In genomic region chr20:18223399-18223798, GRCh38 we compare ENCODE assay signal across 17 cellular contexts.
DNase-seq lines count a peak whose midpoint lies in the region; ATAC-seq, FAIRE-seq and TF ChIP-seq lines count a peak whose summit lies in the region.
"Had no signal": no experiment of that assay in that cellular context is flagged by ENCODE, and none has a peak within 500 bp of the region (broad histone marks: within the 10 kb centered on the region; RNA-seq: fewer than 3 reads in every experiment).

No MANE protein-coding gene starts in this region.

- H3K23ac ChIP-seq in H1 (ENCODE audit: insufficient read length), result no peak overlapping the region
- H3K23ac ChIP-seq in mesendoderm (ENCODE audit: low read length), result no peak overlapping the region

- TF ChIP-seq CTCF in H1 (IDR thresholded peaks at IDR 0.05; ENCODE audit: control extremely low read depth in 1 of 3, insufficient read depth in 1 of 3, low read depth in 1 of 3, low read length in 3 of 3) (no peak), uterus (IDR thresholded peaks at IDR 0.05) (no peak)

- H3K79me2 ChIP-seq in H1 (ENCODE audit: control insufficient read depth in 1 of 2, insufficient read depth in 2 of 2, low read length in 2 of 2) (no peaks in the 10 kb centered on the region), mesendoderm (ENCODE audit: control insufficient read depth, insufficient read depth, low read length) (no peaks in the 10 kb centered on the region)

- H3K4ac ChIP-seq in H1 (replicated peaks; ENCODE audit: insufficient read length, low read depth, low read length), result no peak overlapping the region
- no peak overlapping the region for H3K4ac ChIP-seq in mesendoderm (ENCODE audit: low read depth, low read length)

- DNase-seq in Daoy (ENCODE audit: low read depth) (peak; percentile 5), NCI-H69 (lab: John Stamatoyannopoulos, UW) (peak; percentile 72), H1 (ENCODE audit: low read depth in 1 of 2, low spot score in 2 of 2) (no peak), mesendoderm (peak; percentile 16), NCI-H2081 treated with DMSO at 0.1 percent for 48 hours (lab: John Stamatoyannopoulos, UW) (no peak), uterus (no peak)
- DNase-seq: AML-193, Calu3, MV-4-11, NCI-H1436, NCI-H345, NCI-H526 treated with DMSO at 0.1 percent for 48 hours, SHP77 treated with DMSO at 0.1 percent for 48 hours had no signal

- H2AK5ac ChIP-seq in H1 (ENCODE audit: low read depth, low read length) (no peak overlapping the region), mesendoderm (ENCODE audit: low read length) (no peak overlapping the region)

- no peaks in the 10 kb centered on the region for H3K9me3 ChIP-seq in H1 (ENCODE audit: insufficient read depth in 2 of 2, low read depth in 1 of 2, low read length in 1 of 2)
- no peaks in the 10 kb centered on the region for H3K9me3 ChIP-seq in uterus

- peak overlapping the region; percentile 42; the same call in 1 of the 2 replicates for H2AFZ ChIP-seq in H1 (ENCODE audit: low read length)

- peaks cover 0 to 8% (median 3%) of the 10 kb centered on the region in 4 experiments; a peak in 4 of 7 replicates for H3K4me1 ChIP-seq in H1 (replicated peaks in 1 of 4; ENCODE audit: control insufficient read depth in 3 of 4, insufficient read depth in 4 of 4, low read length in 3 of 4)
- no peaks in the 10 kb centered on the region for H3K4me1 ChIP-seq in mesendoderm (ENCODE audit: control insufficient read depth, low read depth, low read length)
- H3K4me1 ChIP-seq in uterus, result no peaks in the 10 kb centered on the region

- H3K27me3 ChIP-seq in H1 (replicated peaks in 1 of 4; ENCODE audit: control insufficient read depth in 3 of 4, extremely low read depth in 1 of 4, insufficient read depth in 3 of 4, low read length in 3 of 4) (no peaks in the 10 kb centered on the region), mesendoderm (ENCODE audit: insufficient read depth, low read length, poor library complexity) (no peaks in the 10 kb centered on the region), uterus (no peaks in the 10 kb centered on the region)

- H3K14ac ChIP-seq in H1 (ENCODE audit: insufficient read length), result no peak overlapping the region

- H4K91ac ChIP-seq in H1 (replicated peaks; ENCODE audit: insufficient read length, low read length), result no peak overlapping the region

- POLR2A ChIA-PET in H1 (lab: Charles Lee; ENCODE audit: partially characterized antibody), result interaction anchor here (0.7 kb wide), 1 partner anchor 448 kb away, joined by 4 read pairs; no protein-coding TSS in a partner anchor

- H3K18ac ChIP-seq in H1 (ENCODE audit: extremely low read depth, low read length) (no peak overlapping the region), mesendoderm (ENCODE audit: low read length) (no peak overlapping the region)

- intact Hi-C loops in uterus (cut with DNase I; ENCODE audit: low total_unique reads), result no loop called here

- WGBS in H1 (ENCODE audit: extremely low coverage in 1 of 2, insufficient coverage in 1 of 2, insufficient read length in 1 of 2, insufficient replicate concordance in 2 of 2, low coverage in 1 of 2, low lambda C conversion rate in 2 of 2, missing lambda C conversion rate in 1 of 2), 2 experiments, result 78% methylated on average over 4 of the region's 4 CpGs; no CpG with 5 or more reads in 1 of the 2 experiments
- WGBS in mesendoderm (ENCODE audit: extremely low coverage, insufficient coverage, low lambda C conversion rate), result no CpG with 5 or more reads among the region's 4 CpGs

- no peak overlapping the region for H3K4me3 ChIP-seq in H1 (ENCODE audit: extremely low read depth in 1 of 4, insufficient read depth in 2 of 4, low read depth in 3 of 4, low read length in 4 of 4)
- no peak overlapping the region for H3K4me3 ChIP-seq in mesendoderm (ENCODE audit: low read length)
- H3K4me3 ChIP-seq in uterus, result no peak overlapping the region

- H4K5ac ChIP-seq in H1 (ENCODE audit: insufficient read length, low read depth, low read length), result no peak overlapping the region
- H4K5ac ChIP-seq in mesendoderm (ENCODE audit: low read length), result no peak overlapping the region

- no peaks in the 10 kb centered on the region for H4K20me1 ChIP-seq in H1 (replicated peaks in 1 of 2; ENCODE audit: control insufficient read depth in 1 of 2, insufficient read depth in 2 of 2, low read length in 2 of 2)

- H3K56ac ChIP-seq in H1 (replicated peaks; ENCODE audit: insufficient read length, low read depth, low read length) (no peak overlapping the region), mesendoderm (ENCODE audit: low read length) (no peak overlapping the region)

- TF ChIP-seq EP300 in H1 (IDR thresholded peaks at IDR 0.05; ENCODE audit: borderline replicate concordance in 1 of 2, low read depth in 2 of 2, low read length in 2 of 2), result no peak

- H2BK120ac ChIP-seq in H1 (replicated peaks; ENCODE audit: low read depth, low read length) (no peak overlapping the region), mesendoderm (ENCODE audit: low read depth, low read length) (no peak overlapping the region)

- H3K27ac ChIP-seq in H1 (ENCODE audit: low read depth, low read length) (no peak overlapping the region), mesendoderm (ENCODE audit: low read depth, low read length) (no peak overlapping the region), uterus (no peak overlapping the region)

- no peaks in the 10 kb centered on the region for H3K23me2 ChIP-seq in H1 (ENCODE audit: low read depth, low read length)

- H3K79me1 ChIP-seq in H1 (ENCODE audit: low read depth, low read length) (no peaks in the 10 kb centered on the region), mesendoderm (ENCODE audit: low read length) (no peaks in the 10 kb centered on the region)

- H2BK12ac ChIP-seq in H1 (ENCODE audit: low read depth, low read length), result no peak overlapping the region

- no peak for TF ChIP-seq POLR2A in H1 (IDR thresholded peaks at IDR 0.05; ENCODE audit: control extremely low read depth in 1 of 2, low read depth in 2 of 2, low read length in 2 of 2)
- no peak for TF ChIP-seq POLR2A in uterus (IDR thresholded peaks at IDR 0.05)

- CTCF ChIA-PET in H1 (lab: Charles Lee; ENCODE audit: partially characterized antibody), result interaction anchor here (0.6 to 1.5 kb wide), 2 partner anchors 52 to 434 kb away, joined by 5 to 6 read pairs; no protein-coding TSS in a partner anchor

- TF ChIP-seq RAD21 in H1 (IDR thresholded peaks at IDR 0.05 in 1 of 2, conservative IDR thresholded peaks at IDR 0.05 in 1 of 2; ENCODE audit: low read depth in 2 of 2, low read length in 2 of 2), result no peak

- H2BK15ac ChIP-seq in H1 (ENCODE audit: low read length), result no peak overlapping the region
- no peak overlapping the region for H2BK15ac ChIP-seq in mesendoderm (replicated peaks; ENCODE audit: low read depth)

- no peak for FAIRE-seq in H1 (lab: Jason Lieb, UNC)
- FAIRE-seq: H54, HepG2 had no signal

- H3K4me2 ChIP-seq in H1 (ENCODE audit: insufficient read depth in 1 of 2, low read depth in 2 of 2, low read length in 2 of 2), result no peak overlapping the region
- H3K4me2 ChIP-seq in mesendoderm (ENCODE audit: low read length), result no peak overlapping the region

- H2BK5ac ChIP-seq in H1 (ENCODE audit: low read depth, low read length) (no peak overlapping the region), mesendoderm (ENCODE audit: low read length) (no peak overlapping the region)

- ATAC-seq in GM18502 (IDR thresholded peaks at IDR 0.05; ENCODE audit: poor library complexity, unreplicated experiment) (no peak), GM21529 (IDR thresholded peaks at IDR 0.05; ENCODE audit: unreplicated experiment) (no peak)
- ATAC-seq: HepG2 had no signal

- H4K8ac ChIP-seq in H1 (ENCODE audit: extremely low read depth, insufficient read depth, low read length) (no peak overlapping the region; the same call in 1 of the 2 replicates), mesendoderm (ENCODE audit: low read depth, low read length) (no peak overlapping the region)

- H2BK20ac ChIP-seq in H1 (ENCODE audit: low read length), result no peak overlapping the region

- H3K36me3 ChIP-seq in H1 (ENCODE audit: control insufficient read depth in 2 of 4, insufficient read depth in 4 of 4, low read length in 3 of 4), result no peaks in the 10 kb centered on the region; a peak in 1 of 8 replicates
- H3K36me3 ChIP-seq in mesendoderm (ENCODE audit: control insufficient read depth, insufficient read depth, low read length), result no peaks in the 10 kb centered on the region
- no peaks in the 10 kb centered on the region for H3K36me3 ChIP-seq in uterus

- H3K9ac ChIP-seq in H1 (replicated peaks in 1 of 4; ENCODE audit: extremely low read depth in 1 of 4, low read depth in 3 of 4, low read length in 3 of 4) (no peak overlapping the region; a peak in 1 of 7 replicates), mesendoderm (ENCODE audit: low read length) (no peak overlapping the region)

TF ChIP-seq in H1, 55 proteins besides CTCF, POLR2A, EP300 and RAD21:
- TF ChIP-seq NRF1 (IDR thresholded peaks at IDR 0.05; ENCODE audit: low read depth, low read length) (no peak), ATF3 (IDR thresholded peaks at IDR 0.05; ENCODE audit: insufficient read depth, low read depth, low read length) (no peak), CHD2 (IDR thresholded peaks at IDR 0.05; ENCODE audit: low read length) (no peak)
TF ChIP-seq in H1: peak in this region for 0.

Comparison
In these comparisons a context has a peak if more than half of its experiments do, and no peak if none do; other contexts are left out.
1. DNase-seq: peak in Daoy (single experiment), NCI-H69 (single experiment) and mesendoderm (single experiment); none in H1 (0 of 2), NCI-H2081 treated with DMSO at 0.1 percent for 48 hours (single experiment) and uterus (0 of 2).